Comparison of ENCODE assay signal across 22 cellular contexts in genomic region chr6:163349696-163350095, GRCh38.
"Had no signal": no experiment of that assay in that cellular context is flagged by ENCODE, and none has a peak within 500 bp of the region (broad histone marks: within the 10 kb centered on the region; RNA-seq: fewer than 3 reads in every experiment).

No MANE protein-coding gene starts in this region.

- H3K27ac ChIP-seq: brain microvascular endothelial cell, cardiac muscle cell, colonic mucosa, ovary, spleen, transverse colon had no signal

- H3K27me3 ChIP-seq: brain microvascular endothelial cell, cardiac muscle cell, colonic mucosa, esophagus muscularis mucosa, gastroesophageal sphincter, ovary, spleen, transverse colon had no signal

- H3K36me3 ChIP-seq: brain microvascular endothelial cell, cardiac muscle cell, colonic mucosa, esophagus muscularis mucosa, gastroesophageal sphincter, ovary, spleen, transverse colon had no signal

- H3K4me1 ChIP-seq: colonic mucosa, transverse colon had no signal

- ATAC-seq: stimulated activated naive B cell treated with anti-CD40 and anti-IgM and Interleukin-4, amounts not matched to agents 10 μg/mL and 1 μg/mL and 100 μg/mL, for 72 hours; stimulated activated naive CD8-positive, alpha-beta T cell treated with anti-CD3 and anti-CD28 coated beads, Interleukin-15, amount 100 ng/mL, for 72 hours had no signal

- DNase-seq: brain microvascular endothelial cell; cerebellar nuclear complex; colonic mucosa; effector CD8-positive, alpha-beta T cell; foreskin fibroblast; glutamatergic neuron; islet precursor cell; left ventricle myocardium superior; mesendoderm; naive B cell; ovary; spleen; stimulated activated CD4-positive, alpha-beta T cell treated with anti-CD3 and anti-CD28 coated beads, Interleukin-15, amount 100 ng/mL, for 24 hours; stimulated activated CD4-positive, alpha-beta T cell treated with anti-CD3 and anti-CD28 coated beads, Interleukin-2, amount 100 ng/mL, for 24 hours; stimulated activated CD4-positive, alpha-beta T cell treated with anti-CD3 and anti-CD28 coated beads, Interleukin-4, amount 100 ng/mL, for 4 hours; stimulated activated naive B cell treated with anti-CD40 and anti-IgM and Interleukin-4, amounts not matched to agents 10 μg/mL and 1 μg/mL and 100 μg/mL, for 72 hours; stimulated activated naive CD8-positive, alpha-beta T cell treated with anti-CD3 and anti-CD28 coated beads, Interleukin-15, amount 100 ng/mL, for 72 hours; transverse colon had no signal

- H3K9me3 ChIP-seq: colonic mucosa, esophagus muscularis mucosa, gastroesophageal sphincter, ovary, spleen, transverse colon had no signal

- H3K4me3 ChIP-seq: cardiac muscle cell, colonic mucosa, esophagus muscularis mucosa, gastroesophageal sphincter, lung, ovary, spleen, transverse colon had no signal
